Comparison of ENCODE assay signal across 12 cellular contexts in genomic region chr2:159963700-159964099, GRCh38.
DNase-seq lines count a peak whose midpoint lies in the region; ATAC-seq lines count a peak whose summit lies in the region.
"Had no signal": no experiment of that assay in that cellular context is flagged by ENCODE, and none has a peak within 500 bp of the region (broad histone marks: within the 10 kb centered on the region; RNA-seq: fewer than 3 reads in every experiment).

No MANE protein-coding gene starts in this region.

- in situ Hi-C loops in KBM-7 (cut with MboI; ENCODE audit: low pct_unique_long_range_greater_than_20kb, low sequenced_read_pairs), result no loop called here

- peak; percentile 59 for ATAC-seq in GM21825 (IDR thresholded peaks at IDR 0.05; ENCODE audit: unreplicated experiment)
- ATAC-seq in HG03175 (IDR thresholded peaks at IDR 0.05; ENCODE audit: unreplicated experiment), result peak; percentile 84
- ATAC-seq: left colon had no signal

- DNase-seq in SIG-M5 treated with dmso at 0.1 percent for 504 hours (lab: John Stamatoyannopoulos, UW; ENCODE audit: unreplicated experiment) (peak; percentile 10), SIG-M5 (lab: John Stamatoyannopoulos, UW) (no peak), Kasumi-1 (lab: John Stamatoyannopoulos, UW) (no peak), islet precursor cell (no peak), GM19238 (ENCODE audit: insufficient read length, low spot score) (no peak), KBM-7 (no peak)
- DNase-seq: activated CD8-positive, alpha-beta memory T cell treated with anti-CD3 and anti-CD28 coated beads, Interleukin-2, amount 50 U/mL, for 4 hours; Calu3; left colon; stimulated activated CD4-positive, alpha-beta T cell treated with anti-CD3 and anti-CD28 coated beads, Interleukin-12 subunit alpha, Interleukin-12 subunit beta, amount 100 ng/mL, for 4 hours had no signal
